In genomic region chr9:136483589-136484152, GRCh38 we compare ENCODE assay signal across 8 cellular contexts. TPM values are rescaled to one million over a fixed set of nuclear protein-coding genes. Genes with fewer than 3 reads are reported as not detected.
DNase-seq lines count a peak whose midpoint lies in the region; ATAC-seq and TF ChIP-seq lines count a peak whose summit lies in the region.

No MANE protein-coding gene starts in this region.

- TF ChIP-seq CTCF in GM13976 (IDR thresholded peaks at IDR 0.05; ENCODE audit: borderline replicate concordance, control extremely low read depth, extremely low read depth, insufficient read depth, missing control alignments) (no peak), heart right ventricle (IDR thresholded peaks at IDR 0.05) (no peak), upper lobe of left lung (IDR thresholded peaks at IDR 0.05) (peak in 2 of 6 experiments; percentile 7 to 18)

- H3K27ac ChIP-seq in adipose tissue (ENCODE audit: low read depth, low read length): peak overlapping the region; percentile 94
- peak overlapping the region; percentile 93 to 100 (median 99) for H3K27ac ChIP-seq in heart right ventricle
- peak overlapping the region; percentile 97 to 100 (median 98) for H3K27ac ChIP-seq in upper lobe of left lung

- TF ChIP-seq EP300 in upper lobe of left lung (IDR thresholded peaks at IDR 0.05): no peak

- no peaks in the 10 kb centered on the region for H3K9me3 ChIP-seq in heart right ventricle
- no peaks in the 10 kb centered on the region for H3K9me3 ChIP-seq in upper lobe of left lung

- H3K36me3 ChIP-seq in heart right ventricle: peaks cover 0 to 17% (median 0%) of the 10 kb centered on the region in 9 donors
- H3K36me3 ChIP-seq in upper lobe of left lung: peaks cover 0 to 7% (median 1%) of the 10 kb centered on the region in 4 donors

- DNase-seq in GM13976 (ENCODE audit: low spot score): peak; percentile 97
- DNase-seq in NCI-H128 (lab: John Stamatoyannopoulos, UW; ENCODE audit: unreplicated experiment): peak; percentile 74
- peak; percentile 81 for DNase-seq in SW480 (ENCODE audit: low spot score)
- DNase-seq in heart right ventricle: peak; percentile 91 to 96
- DNase-seq in posterior vena cava (ENCODE audit: low spot score): peak; percentile 98
- DNase-seq in upper lobe of left lung: peak; percentile 92 to 100

- intact Hi-C loops in heart right ventricle (cut with DNase I): loop anchor here in 2 of 10 donors (1.0 to 10.0 kb wide), 2 partner anchors 61 to 148 kb away; partner anchors contain the start of gene NOTCH1 (in 1 of the 2)
- intact Hi-C loops in posterior vena cava (cut with DNase I): loop anchor here in 1 of 2 donors (1.0 kb wide), 1 partner anchor 148 kb away; no protein-coding TSS in a partner anchor

- ATAC-seq in HG02763 (IDR thresholded peaks at IDR 0.05; ENCODE audit: unreplicated experiment) (peak; percentile 60), heart right ventricle (peak; percentile 50 to 72 (median 64)), upper lobe of left lung (ENCODE audit: low FRiP score in 2 of 2) (peak; percentile 62 to 83)

- H3K4me1 ChIP-seq in heart right ventricle (peaks cover 8 to 50% (median 30%) of the 10 kb centered on the region in 9 donors), upper lobe of left lung (peaks cover 27 to 50% (median 32%) of the 10 kb centered on the region in 4 donors)

- H3K27me3 ChIP-seq in heart right ventricle (no peaks in the 10 kb centered on the region), upper lobe of left lung (no peaks in the 10 kb centered on the region)

- TF ChIP-seq POLR2A in upper lobe of left lung (IDR thresholded peaks at IDR 0.05): peak in 2 of 4 donors; percentile 83 to 86

- 0 to 1% (median 0%) methylated on average over 47 to 63 of the region's 63 CpGs for WGBS in adipose tissue, 3 donors
- WGBS in heart right ventricle, 2 donors: 1% methylated on average over 62 to 63 of the region's 63 CpGs
- 0 to 2% methylated on average over 14 to 20 of the region's 63 CpGs for WGBS in upper lobe of left lung, 2 donors

- H3K4me3 ChIP-seq in heart right ventricle: peak overlapping the region in 9 of 10 donors; percentile 48 to 80 (median 65)
- peak overlapping the region; percentile 40 to 100 (median 92) for H3K4me3 ChIP-seq in upper lobe of left lung

- in situ Hi-C loops in GM13976 (cut with MboI; ENCODE audit: low sequenced_read_pairs, unreplicated experiment): no loop called here

RNA-seq across cellular contexts. Expression of gene SEC16A, which starts 0.8 kb away (rescaled TPM):
- polyA plus RNA-seq in adipose tissue: 10 to 100 TPM; 23.1 to 34.9 (median 30.9) TPM
- total RNA-seq in heart right ventricle: 10 to 100 TPM; 21.9 to 35.9 (median 28.6) TPM
- polyA plus RNA-seq in heart right ventricle: 10 to 100 TPM; 24.4 to 35.6 TPM
- 10 to 100 TPM; 42.2 to 47.9 TPM for total RNA-seq in posterior vena cava
- 10 to 100 TPM; 64.1 to 89.1 (median 72.1) TPM for total RNA-seq in upper lobe of left lung

RNA-seq across cellular contexts. Expression of gene INPP5E, which starts 44.0 kb away (rescaled TPM):
- 10 to 100 TPM in 1 of 3 donors, 1 to 10 TPM in 2; 4.8 to 10.9 (median 9.4) TPM for polyA plus RNA-seq in adipose tissue
- total RNA-seq in heart right ventricle: 10 to 100 TPM in 3 of 10 donors, 1 to 10 TPM in 7; 7.4 to 12.5 (median 9.3) TPM
- 10 to 100 TPM in 1 of 2 donors, 1 to 10 TPM in 1; 6.6 to 16.8 TPM for polyA plus RNA-seq in heart right ventricle
- 1 to 10 TPM; 8.7 TPM for total RNA-seq in posterior vena cava
- 10 to 100 TPM in 5 of 6 donors, 1 to 10 TPM in 1; 9.1 to 43.0 (median 14.1) TPM for total RNA-seq in upper lobe of left lung

Comparison
In these comparisons a context has a peak if more than half of its experiments do, and no peak if none do; other contexts are left out.
1. Peak in every context shown above with its lines: DNase-seq, ATAC-seq, H3K4me3 ChIP-seq and H3K27ac ChIP-seq.